8 cellular contexts compared by ENCODE assay signal in the genomic region with DNA sequence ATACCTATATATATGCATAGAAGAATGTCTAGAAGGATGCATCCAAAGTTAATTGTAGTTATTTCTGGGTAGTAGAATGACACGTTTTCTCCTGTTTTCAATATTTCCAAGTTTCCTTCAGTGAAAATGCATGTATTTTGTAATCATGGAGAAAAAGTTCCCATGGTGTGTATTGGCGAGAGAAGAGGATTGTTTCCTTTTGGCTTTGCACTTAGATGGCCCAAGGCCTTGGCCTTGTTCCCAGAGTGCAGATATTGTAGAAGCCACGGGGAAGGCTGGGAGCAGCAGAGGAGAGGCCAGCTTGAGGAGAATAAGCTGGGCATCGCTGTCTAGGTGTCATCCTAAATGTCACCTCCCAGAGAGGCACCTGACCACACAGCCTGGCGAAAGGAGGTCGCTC. TPM values are rescaled to one million over a fixed set of nuclear protein-coding genes. Genes with fewer than 3 reads are reported as not detected.
DNase-seq lines count a peak whose midpoint lies in the region; ATAC-seq and TF ChIP-seq lines count a peak whose summit lies in the region.

No MANE protein-coding gene starts in this region.

- H3K9me3 ChIP-seq in mucosa of stomach (ENCODE audit: control insufficient read depth, low read length) = no peaks in the 10 kb centered on the region

- peak overlapping the region; percentile 54; the same call in 1 of the 2 replicates for H3K27ac ChIP-seq in ACC112 (ENCODE audit: low read depth, low read length)

- DNase-seq in M059J (ENCODE audit: low read depth) = peak; percentile 91
- no peak for DNase-seq in effector memory CD8-positive, alpha-beta T cell
- DNase-seq in GM19240 (ENCODE audit: insufficient read length, low spot score) = no peak
- DNase-seq in Calu3 = no peak

- H3K4me1 ChIP-seq in ACC112 (ENCODE audit: control insufficient read depth, insufficient read depth, low read length, unreplicated experiment) (peaks cover 23% of the 10 kb centered on the region), mucosa of stomach (ENCODE audit: control insufficient read depth, insufficient read depth, low read length) (peaks cover 32% of the 10 kb centered on the region)

- H3K27me3 ChIP-seq in ACC112 (ENCODE audit: insufficient read depth, low read length) (no peaks in the 10 kb centered on the region), mucosa of stomach (ENCODE audit: control insufficient read depth, insufficient read depth, low read length) (no peaks in the 10 kb centered on the region)

- H2AFZ ChIP-seq in ACC112 (ENCODE audit: low read length, unreplicated experiment) = no peak overlapping the region

- no peaks in the 10 kb centered on the region for H3K9me3 Mint-ChIP-seq in effector memory CD8-positive, alpha-beta T cell
- H3K9me3 Mint-ChIP-seq in Calu3 (ENCODE audit: low read depth, unreplicated experiment) = peaks cover 9% of the 10 kb centered on the region

- H3K4me3 Mint-ChIP-seq in effector memory CD8-positive, alpha-beta T cell = peak overlapping the region; percentile 65 to 66
- no peak overlapping the region for H3K4me3 Mint-ChIP-seq in Calu3 (ENCODE audit: low read depth, unreplicated experiment)

- intact Hi-C loops in Calu3 (cut with micrococcal nuclease; ENCODE audit: unreplicated experiment) = no loop called here

- no TSS peak for BruUV-seq in Calu3 (replicated peaks; lab: Mats Ljungman, UMichigan)

- H3K36me3 Mint-ChIP-seq in effector memory CD8-positive, alpha-beta T cell (ENCODE audit: insufficient read depth) = peaks cover 43% of the 10 kb centered on the region
- H3K36me3 Mint-ChIP-seq in Calu3 (ENCODE audit: insufficient read depth, unreplicated experiment) = no peaks in the 10 kb centered on the region

- peaks cover 77 to 92% of the 10 kb centered on the region in 2 donors for H3K4me1 Mint-ChIP-seq in effector memory CD8-positive, alpha-beta T cell (ENCODE audit: low read depth in 2 of 2)
- peaks cover 30% of the 10 kb centered on the region for H3K4me1 Mint-ChIP-seq in Calu3 (ENCODE audit: low read depth, unreplicated experiment)

- H3K79me2 ChIP-seq in ACC112 (ENCODE audit: control insufficient read depth, insufficient read depth, low read length, unreplicated experiment) = no peaks in the 10 kb centered on the region

- H3K4me3 ChIP-seq in ACC112 (ENCODE audit: low read depth, low read length) (no peak overlapping the region), mucosa of stomach (ENCODE audit: low read length) (no peak overlapping the region)

- CTCF ChIA-PET in Calu3 (lab: Charles Lee) = interaction anchor here (0.5 to 0.8 kb wide), 2 partner anchors 15 to 50 kb away, joined by 3 read pairs; no protein-coding TSS in a partner anchor

- ATAC-seq in effector memory CD8-positive, alpha-beta T cell (replicated peaks) = peak; percentile 46
- ATAC-seq in HG02588 (IDR thresholded peaks at IDR 0.05; ENCODE audit: unreplicated experiment) (no peak), GM21360 (IDR thresholded peaks at IDR 0.05; ENCODE audit: unreplicated experiment) (no peak)

- H3K27me3 Mint-ChIP-seq in effector memory CD8-positive, alpha-beta T cell = no peaks in the 10 kb centered on the region
- no peaks in the 10 kb centered on the region for H3K27me3 Mint-ChIP-seq in Calu3 (ENCODE audit: unreplicated experiment)

- TF ChIP-seq CTCF in Calu3 (IDR thresholded peaks at IDR 0.05; ENCODE audit: unreplicated experiment) = no peak

- H3K27ac Mint-ChIP-seq in effector memory CD8-positive, alpha-beta T cell = peak overlapping the region; percentile 21 to 99
- H3K27ac Mint-ChIP-seq in Calu3 (ENCODE audit: unreplicated experiment) = no peak overlapping the region

- H3K36me3 ChIP-seq in ACC112 (ENCODE audit: insufficient read depth, low read length) (0 out of 2 replicates have a peak, but pooled peaks cover 3% of the 10 kb centered on the region), mucosa of stomach (ENCODE audit: control insufficient read depth, insufficient read depth, low read length) (no peaks in the 10 kb centered on the region)

- peak overlapping the region; percentile 6 for H3K9ac ChIP-seq in mucosa of stomach (ENCODE audit: low read length)

RNA-seq across cellular contexts. Expression of a gene that starts 44.0 kb away (rescaled TPM):
- 31.7 and 36.1 TPM in 2 replicates for total RNA-seq in M059J (2014; rRNA removed; shearing (Covaris generic))
- 64.0 and 82.4 TPM in 2 replicates for total RNA-seq in Calu3 (2022)
